ENCODE assay signal across 27 cellular contexts in genomic region chr2:183532514-183532913, GRCh38.
DNase-seq lines count a peak whose midpoint lies in the region; ATAC-seq and TF ChIP-seq lines count a peak whose summit lies in the region.
"Had no signal": no experiment of that assay in that cellular context is flagged by ENCODE, and none has a peak within 500 bp of the region (broad histone marks: within the 10 kb centered on the region; RNA-seq: fewer than 3 reads in every experiment).

No MANE protein-coding gene starts in this region.

- POLR2A ChIA-PET in PC-3 (lab: Charles Lee; ENCODE audit: unreplicated experiment) = no interaction called here

- H3K9me3 ChIP-seq in PC-3 (ENCODE audit: low read length) = no peaks in the 10 kb centered on the region
- H3K9me3 ChIP-seq: esophagus muscularis mucosa, gastrocnemius medialis, upper lobe of right lung had no signal

- H3K27ac ChIP-seq in PC-3 (ENCODE audit: low read length) (no peak overlapping the region), epithelial cell of prostate (no peak overlapping the region), coronary artery (no peak overlapping the region)
- H3K27ac ChIP-seq: esophagus muscularis mucosa, gastrocnemius medialis, skin epidermis, upper lobe of right lung had no signal

- CTCF ChIA-PET in PC-3 (lab: Charles Lee) = no interaction called here

- H3K4me3 ChIP-seq in PC-3 (ENCODE audit: low read length) (no peak overlapping the region), coronary artery (no peak overlapping the region)
- H3K4me3 ChIP-seq: esophagus muscularis mucosa, gastrocnemius medialis, skin epidermis, upper lobe of right lung had no signal

- no TSS peak for BruUV-seq in PC-3 (replicated peaks; lab: Mats Ljungman, UMichigan)

- peak; percentile 17 for DNase-seq in ELR (ENCODE audit: low read depth)
- DNase-seq in PC-3 = peak; percentile 74
- peak; percentile 20 for DNase-seq in epithelial cell of prostate (ENCODE audit: low read depth, low spot score)
- DNase-seq in iris pigment epithelial cell (ENCODE audit: low read depth) = peak; percentile 0
- no peak for DNase-seq in occipital lobe (lab: John Stamatoyannopoulos, UW)
- no peak for DNase-seq in coronary artery (ENCODE audit: low spot score)
- DNase-seq in stimulated activated CD4-positive, alpha-beta T cell treated with anti-CD3 and anti-CD28 coated beads, Interleukin-2, amount 100 ng/mL, for 48 hours = no peak
- DNase-seq: activated CD8-positive, alpha-beta T cell treated with anti-CD3 and anti-CD28 coated beads, Interleukin-2, amount 10 ng/mL, durations not matched to agents 7 days and 5 days; activated effector memory CD4-positive, alpha-beta T cell treated with anti-CD3 and anti-CD28 coated beads, Interleukin-2, amount 50 U/mL, for 16 hours; activated T-cell treated with anti-CD3 and anti-CD28 coated beads for 4 hours; CD8-positive, alpha-beta memory T cell; effector CD8-positive, alpha-beta T cell; gastrocnemius medialis; GF-D8; hypothalamus; naive thymus-derived CD4-positive, alpha-beta T cell; NCI-H1105 treated with DMSO at 0.1 percent for 48 hours; NCI-H2081 treated with DMSO at 0.1 percent for 48 hours; NCI-H510A treated with DMSO at 0.1 percent for 48 hours; NK-92 treated with Interleukin-12 subunit alpha and Interleukin-12 subunit beta, amount 100 ng/mL, for 24 hours; nucleus accumbens; stimulated activated CD4-positive, alpha-beta T cell treated with anti-CD3 and anti-CD28 coated beads, Interleukin-1b, Interleukin-23, amount 100 ng/mL, for 48 hours; upper lobe of right lung had no signal

- no peaks in the 10 kb centered on the region for H3K36me3 ChIP-seq in PC-3 (ENCODE audit: low read depth, low read length)
- H3K36me3 ChIP-seq: esophagus muscularis mucosa, gastrocnemius medialis, upper lobe of right lung had no signal

- intact Hi-C loops in PC-3 (cut with micrococcal nuclease) = no loop called here

- no peaks in the 10 kb centered on the region for H3K27me3 ChIP-seq in PC-3 (ENCODE audit: low read length)
- H3K27me3 ChIP-seq: esophagus muscularis mucosa, gastrocnemius medialis, upper lobe of right lung had no signal

- H3K79me2 ChIP-seq in PC-3 (ENCODE audit: low read length) = no peaks in the 10 kb centered on the region

- ATAC-seq in PC-3 = peak; percentile 54
- ATAC-seq in GM18520 (IDR thresholded peaks at IDR 0.05; ENCODE audit: unreplicated experiment) = no peak
- ATAC-seq: activated CD8-positive, alpha-beta T cell treated with anti-CD3 and anti-CD28 coated beads, Interleukin-2, amount 10 ng/mL, durations not matched to agents 7 days and 5 days; gastrocnemius medialis; left lobe of liver; naive thymus-derived CD4-positive, alpha-beta T cell; upper lobe of right lung had no signal

- H3F3A ChIP-seq in PC-3 (ENCODE audit: low read length, unreplicated experiment) = no peaks in the 10 kb centered on the region

- no peak overlapping the region for H2AFZ ChIP-seq in PC-3 (ENCODE audit: low read length)

- no peak overlapping the region for H3K9ac ChIP-seq in PC-3 (ENCODE audit: low read length)

- H3K4me2 ChIP-seq in PC-3 (ENCODE audit: low read length) = peak overlapping the region; percentile 33; the same call in 1 of the 2 replicates

- peaks cover 5% of the 10 kb centered on the region for H3K4me1 ChIP-seq in PC-3 (ENCODE audit: insufficient read depth, low read length)
- H3K4me1 ChIP-seq: esophagus muscularis mucosa, gastrocnemius medialis, upper lobe of right lung had no signal

- H3K9me2 ChIP-seq in PC-3 (replicated peaks; ENCODE audit: low read length) = no peaks in the 10 kb centered on the region

- no peaks in the 10 kb centered on the region for H4K20me1 ChIP-seq in PC-3 (ENCODE audit: low read length)

- TF ChIP-seq CTCF in PC-3 (conservative IDR thresholded peaks at IDR 0.05; ENCODE audit: low read depth, low read length) = no peak
- TF ChIP-seq CTCF in coronary artery (IDR thresholded peaks at IDR 0.05) = no peak

Comparison
In these comparisons a context has a peak if more than half of its experiments do, and no peak if none do; other contexts are left out.
1. DNase-seq: peak in ELR (single experiment), PC-3 (single experiment), epithelial cell of prostate (single experiment) and iris pigment epithelial cell (single experiment); none in occipital lobe (single experiment), coronary artery (single experiment) and stimulated activated CD4-positive, alpha-beta T cell treated with anti-CD3 and anti-CD28 coated beads, Interleukin-2, amount 100 ng/mL, for 48 hours (0 of 2).